Comparison of ENCODE assay signal across 8 cellular contexts in genomic region chr1:111690306-111690617, GRCh38. TPM values are rescaled to one million over a fixed set of nuclear protein-coding genes. Genes with fewer than 3 reads are reported as not detected.
DNase-seq lines count a peak whose midpoint lies in the region; TF ChIP-seq lines count a peak whose summit lies in the region.

No MANE protein-coding gene starts in this region.

- H3K4me3 Mint-ChIP-seq in glutamatergic neuron (ENCODE audit: unreplicated experiment), result no peak overlapping the region

- TF ChIP-seq CTCF in fibroblast of mammary gland (conservative IDR thresholded peaks at IDR 0.05; ENCODE audit: control insufficient read depth, insufficient read depth, low read depth, low read length) (no peak), GM10266 (IDR thresholded peaks at IDR 0.05; ENCODE audit: control insufficient read depth, insufficient read depth, low read depth, missing control alignments) (no peak), glutamatergic neuron (IDR thresholded peaks at IDR 0.05; ENCODE audit: partially characterized antibody, unreplicated experiment) (no peak)

- no peak overlapping the region for H3K4me3 ChIP-seq in fibroblast of mammary gland (ENCODE audit: control insufficient read depth, low read depth, low read length)

- H3K9me3 Mint-ChIP-seq in glutamatergic neuron (ENCODE audit: unreplicated experiment), result no peaks in the 10 kb centered on the region

- DNase-seq in EH (ENCODE audit: low read depth), result peak; percentile 96
- peak; percentile 78 for DNase-seq in NCI-H446 treated with DMSO at 0.1 percent for 48 hours (lab: John Stamatoyannopoulos, UW)
- peak; percentile 84 for DNase-seq in fibroblast of mammary gland (ENCODE audit: low read depth)
- peak; percentile 76 for DNase-seq in pons (ENCODE audit: low spot score)
- DNase-seq in GM10266 (ENCODE audit: extremely low spot score), result no peak
- no peak for DNase-seq in glutamatergic neuron
- no peak for DNase-seq in NCI-H82 (lab: John Stamatoyannopoulos, UW)
- no peak for DNase-seq in SIG-M5 (lab: John Stamatoyannopoulos, UW)

- no peaks in the 10 kb centered on the region for H3K27me3 Mint-ChIP-seq in glutamatergic neuron (ENCODE audit: unreplicated experiment)

- no peak overlapping the region for H3K27ac Mint-ChIP-seq in glutamatergic neuron (ENCODE audit: unreplicated experiment)

- H3K4me1 Mint-ChIP-seq in glutamatergic neuron (ENCODE audit: low read depth, unreplicated experiment), result no peaks in the 10 kb centered on the region

- H3K36me3 Mint-ChIP-seq in glutamatergic neuron (ENCODE audit: unreplicated experiment), result no peaks in the 10 kb centered on the region

RNA-seq across cellular contexts. Expression of gene INKA2, which starts 48.9 kb away (rescaled TPM):
- total RNA-seq in glutamatergic neuron (ENCODE audit: unreplicated experiment), result 112 TPM

Comparison
In these comparisons a context has a peak if more than half of its experiments do, and no peak if none do; other contexts are left out.
1. DNase-seq: peak in EH (single experiment), NCI-H446 treated with DMSO at 0.1 percent for 48 hours (single experiment), fibroblast of mammary gland (single experiment) and pons (single experiment); none in GM10266 (single experiment), glutamatergic neuron (single experiment), NCI-H82 (single experiment) and SIG-M5 (single experiment).